9 cellular contexts compared by ENCODE assay signal in the genomic region with DNA sequence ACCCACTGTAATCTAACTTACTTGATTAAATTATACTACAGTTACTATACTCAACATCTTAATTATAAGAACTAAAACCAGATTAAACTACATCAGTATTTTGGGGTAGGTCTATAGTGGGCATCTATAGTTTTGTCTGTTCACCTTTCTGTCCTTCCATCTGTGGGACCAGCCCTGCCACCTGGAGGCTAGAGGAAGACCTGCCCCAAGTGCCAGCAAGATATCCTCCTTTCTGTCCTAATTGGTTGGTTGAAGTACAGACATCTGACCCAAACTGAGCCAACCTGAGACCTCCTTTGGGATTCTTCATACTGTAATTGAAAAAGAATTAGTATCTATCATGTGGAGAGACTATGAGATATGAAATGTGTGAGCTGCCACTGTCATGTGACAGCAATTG.
DNase-seq lines count a peak whose midpoint lies in the region; ATAC-seq and TF ChIP-seq lines count a peak whose summit lies in the region.
"Had no signal": no experiment of that assay in that cellular context is flagged by ENCODE, and none has a peak within 500 bp of the region (broad histone marks: within the 10 kb centered on the region; RNA-seq: fewer than 3 reads in every experiment).

No MANE protein-coding gene starts in this region.

- intact Hi-C loops in Caco-2 (cut with micrococcal nuclease; ENCODE audit: unreplicated experiment): loop anchor here (1.0 kb wide), 2 partner anchors 164 to 208 kb away; no protein-coding TSS in a partner anchor

- no peak overlapping the region for H3K27ac Mint-ChIP-seq in Caco-2 (ENCODE audit: unreplicated experiment)

- no peak overlapping the region for H3K4me3 Mint-ChIP-seq in Caco-2 (ENCODE audit: unreplicated experiment)

- no peak overlapping the region for H3K9ac ChIP-seq in Loucy (ENCODE audit: low read depth, low read length, poor library complexity, severe bottlenecking)

- H3K36me3 ChIP-seq in Caco-2 (ENCODE audit: control insufficient read depth, insufficient read depth, low read length) (no peaks in the 10 kb centered on the region), Loucy (ENCODE audit: insufficient read depth, low read length) (no peaks in the 10 kb centered on the region)

- CTCF ChIA-PET in Caco-2 (lab: Charles Lee): interaction anchor here (1.0 to 1.3 kb wide), 2 partner anchors 164 to 208 kb away, joined by 3 to 8 read pairs; no protein-coding TSS in a partner anchor

- H3K9me3 ChIP-seq in Caco-2 (no peaks in the 10 kb centered on the region), Loucy (ENCODE audit: insufficient read depth, low read depth, low read length) (no peaks in the 10 kb centered on the region)

- no peak overlapping the region for H2AFZ ChIP-seq in Loucy (ENCODE audit: low read length)

- H3K9me2 ChIP-seq in Loucy (replicated peaks; ENCODE audit: low read depth, low read length): no peaks in the 10 kb centered on the region

- H3K4me3 ChIP-seq in Caco-2 (ENCODE audit: low read depth, low read length): no peak overlapping the region
- H3K4me3 ChIP-seq in Loucy (ENCODE audit: low read length, poor library complexity, severe bottlenecking): no peak overlapping the region
- no peak overlapping the region for H3K4me3 ChIP-seq in fibroblast of pulmonary artery (replicated peaks; ENCODE audit: low read depth, low read length)

- POLR2A ChIA-PET in Caco-2 (lab: Charles Lee): no interaction called here

- no peaks in the 10 kb centered on the region for H3K4me1 ChIP-seq in Caco-2
- no peaks in the 10 kb centered on the region for H3K4me1 ChIP-seq in Loucy (ENCODE audit: insufficient read depth, low read length, poor library complexity, severe bottlenecking)

- H3K27me3 ChIP-seq in Caco-2 (replicated peaks; ENCODE audit: control insufficient read depth, insufficient read depth, low read length) (no peaks in the 10 kb centered on the region), Loucy (ENCODE audit: insufficient read depth, low read length, poor library complexity, severe bottlenecking) (no peaks in the 10 kb centered on the region)

- ATAC-seq in GM18868 (IDR thresholded peaks at IDR 0.05; ENCODE audit: unreplicated experiment): peak; percentile 59
- no peak for ATAC-seq in HG03442 (IDR thresholded peaks at IDR 0.05; ENCODE audit: unreplicated experiment)

- no TSS peak for BruUV-seq in Caco-2 (replicated peaks; lab: Mats Ljungman, UMichigan)

- H3F3A ChIP-seq in Loucy (ENCODE audit: low read depth): no peaks in the 10 kb centered on the region

- H3K4me2 ChIP-seq in Loucy (ENCODE audit: low read depth, low read length, poor library complexity, severe bottlenecking): no peak overlapping the region

- no peaks in the 10 kb centered on the region for H3K36me3 Mint-ChIP-seq in Caco-2 (ENCODE audit: insufficient read depth, unreplicated experiment)

- H3K27me3 Mint-ChIP-seq in Caco-2 (ENCODE audit: insufficient read depth, unreplicated experiment): no peaks in the 10 kb centered on the region

- H3K79me2 ChIP-seq in Loucy (ENCODE audit: insufficient read depth, low read length): no peaks in the 10 kb centered on the region

- no peaks in the 10 kb centered on the region for H3K9me3 Mint-ChIP-seq in Caco-2 (ENCODE audit: unreplicated experiment)

- DNase-seq in Caco-2: peak in 1 of 2 experiments; percentile 28
- DNase-seq in fibroblast of pulmonary artery (ENCODE audit: low read depth): peak; percentile 22
- DNase-seq in activated effector memory CD4-positive, alpha-beta T cell treated with anti-CD3 and anti-CD28 coated beads, Interleukin-2, amount 50 U/mL, for 16 hours: no peak
- no peak for DNase-seq in stimulated activated CD4-positive, alpha-beta T cell treated with anti-CD3 and anti-CD28 coated beads, Interleukin-4, amount 100 ng/mL, for 24 hours
- DNase-seq in pons (ENCODE audit: low spot score): no peak
- DNase-seq: activated effector memory CD4-positive, alpha-beta T cell treated with Interleukin-2 at 50 U/mL for 16 hours had no signal

- TF ChIP-seq CTCF in Caco-2 (IDR thresholded peaks at IDR 0.05; ENCODE audit: insufficient read depth in 1 of 2, low read depth in 1 of 2, low read length in 1 of 2, severe bottlenecking in 1 of 2, unreplicated experiment in 1 of 2) (peak; percentile 45 to 51), Loucy (conservative IDR thresholded peaks at IDR 0.05; ENCODE audit: low read length) (peak; percentile 57), fibroblast of pulmonary artery (IDR thresholded peaks at IDR 0.05; ENCODE audit: low read length, missing control alignments) (peak; percentile 34)

- H3K4me1 Mint-ChIP-seq in Caco-2 (ENCODE audit: low read depth, unreplicated experiment): no peaks in the 10 kb centered on the region

- H4K20me1 ChIP-seq in Loucy (ENCODE audit: insufficient read depth, low read length, poor library complexity, severe bottlenecking): no peaks in the 10 kb centered on the region
